Comparison of ENCODE assay signal across 24 cellular contexts in the genomic region with DNA sequence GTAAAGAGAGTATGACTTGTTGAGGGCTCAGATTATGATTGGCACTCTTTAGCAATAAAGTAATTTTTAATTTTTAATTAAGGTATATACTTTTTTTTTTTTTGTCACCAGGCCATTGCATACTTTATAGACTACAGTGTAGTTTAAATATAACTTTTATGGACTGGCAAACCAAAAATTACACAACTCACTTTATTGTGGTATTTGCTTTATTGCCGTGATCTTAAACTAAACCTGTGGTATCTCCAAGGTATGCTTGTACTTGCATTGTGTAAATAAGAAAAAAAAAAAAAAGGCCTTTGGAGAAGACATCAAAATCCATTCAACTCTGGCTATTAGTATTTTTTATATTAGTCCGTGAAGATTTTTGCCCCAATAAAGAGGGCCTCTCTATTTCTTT.
DNase-seq lines count a peak whose midpoint lies in the region; ATAC-seq and TF ChIP-seq lines count a peak whose summit lies in the region.
"Had no signal": no experiment of that assay in that cellular context is flagged by ENCODE, and none has a peak within 500 bp of the region (broad histone marks: within the 10 kb centered on the region; RNA-seq: fewer than 3 reads in every experiment).

No MANE protein-coding gene starts in this region.

- WGBS in hepatocyte (ENCODE audit: low lambda C conversion rate, missing lambda C conversion rate) = 60% methylated on average over 2 of the region's 2 CpGs

- no peaks in the 10 kb centered on the region for H3F3A ChIP-seq in PC-3 (ENCODE audit: low read length, unreplicated experiment)

- H3K9me3 ChIP-seq in PC-3 (ENCODE audit: low read length) (no peaks in the 10 kb centered on the region), hepatocyte (ENCODE audit: low read depth) (no peaks in the 10 kb centered on the region), mucosa of descending colon (no peaks in the 10 kb centered on the region)
- H3K9me3 ChIP-seq: A549; BLaER1 treated with 17β-estradiol and CSF1 and Interleukin-3, amounts not matched to agents 10 nM and 100 nM had no signal

- H2AFZ ChIP-seq in PC-3 (ENCODE audit: low read length) (no peak overlapping the region), hepatocyte (no peak overlapping the region)

- peaks cover 14% of the 10 kb centered on the region for H3K9me3 Mint-ChIP-seq in activated CD4-positive, alpha-beta T cell treated with anti-CD3 and anti-CD28 coated beads, Interleukin-2, amount 10 ng/mL, durations not matched to agents 7 days and 5 days

- H3K4me1 Mint-ChIP-seq in activated CD4-positive, alpha-beta T cell treated with anti-CD3 and anti-CD28 coated beads, Interleukin-2, amount 10 ng/mL, durations not matched to agents 7 days and 5 days = no peaks in the 10 kb centered on the region
- H3K4me1 Mint-ChIP-seq: B cell had no signal

- H3K27ac ChIP-seq in PC-3 (ENCODE audit: low read length) = no peak overlapping the region
- H3K27ac ChIP-seq in caudate nucleus (ENCODE audit: low read depth, low read length) = peak overlapping the region; percentile 50
- H3K27ac ChIP-seq in hepatocyte = no peak overlapping the region
- H3K27ac ChIP-seq: 22Rv1; A549; BLaER1 treated with 17β-estradiol and CSF1 and Interleukin-3, amounts not matched to agents 10 nM and 100 nM; C4-2B had no signal

- H3K27me3 ChIP-seq in PC-3 (ENCODE audit: low read length) (no peaks in the 10 kb centered on the region), hepatocyte (no peaks in the 10 kb centered on the region)
- H3K27me3 ChIP-seq: BLaER1 treated with 17β-estradiol and CSF1 and Interleukin-3, amounts not matched to agents 10 nM and 100 nM had no signal

- peak; percentile 21 for DNase-seq in PC-3
- DNase-seq in caudate nucleus (lab: John Stamatoyannopoulos, UW) = no peak
- no peak for DNase-seq in hepatocyte (ENCODE audit: low spot score)
- DNase-seq in mucosa of descending colon = no peak
- no peak for DNase-seq in dedifferentiated amniotic fluid mesenchymal stem cell (ENCODE audit: extremely low spot score)
- no peak for DNase-seq in stimulated activated CD4-positive, alpha-beta T cell treated with anti-CD3 and anti-CD28 coated beads, Interleukin-12 subunit alpha, Interleukin-12 subunit beta, amount 100 ng/mL, for 4 hours
- DNase-seq in activated CD4-positive, alpha-beta T cell treated with anti-CD3 and anti-CD28 coated beads, Interleukin-2, amount 10 ng/mL, durations not matched to agents 7 days and 5 days = no peak
- no peak for DNase-seq in activated CD8-positive, alpha-beta memory T cell treated with anti-CD3 and anti-CD28 coated beads, Interleukin-2, amount 50 U/mL, for 4 hours
- DNase-seq: AML-193; CD4-positive, alpha-beta T cell; CD8-positive, alpha-beta T cell; DMS 273 treated with DMSO at 0.1 percent for 48 hours; DMS153; DMS53; DMS79; DND-41; EL; GDM1 had no signal

- H3K79me2 ChIP-seq in PC-3 (ENCODE audit: low read length) = no peaks in the 10 kb centered on the region
- H3K79me2 ChIP-seq in hepatocyte = no peaks in the 10 kb centered on the region

- no peak overlapping the region for H3K4me3 Mint-ChIP-seq in activated CD4-positive, alpha-beta T cell treated with anti-CD3 and anti-CD28 coated beads, Interleukin-2, amount 10 ng/mL, durations not matched to agents 7 days and 5 days
- H3K4me3 Mint-ChIP-seq: B cell; CD4-positive, alpha-beta T cell; CD8-positive, alpha-beta T cell had no signal

- no peaks in the 10 kb centered on the region for H3K9me2 ChIP-seq in PC-3 (replicated peaks; ENCODE audit: low read length)
- no peaks in the 10 kb centered on the region for H3K9me2 ChIP-seq in hepatocyte (replicated peaks; ENCODE audit: insufficient read depth)

- H3K4me2 ChIP-seq in PC-3 (ENCODE audit: low read length) (no peak overlapping the region), hepatocyte (peak overlapping the region; percentile 30)
- H3K4me2 ChIP-seq: A549; BLaER1 treated with 17β-estradiol and CSF1 and Interleukin-3, amounts not matched to agents 10 nM and 100 nM had no signal

- CTCF ChIA-PET in PC-3 (lab: Charles Lee) = no interaction called here
- CTCF ChIA-PET in activated CD4-positive, alpha-beta T cell treated with anti-CD3 and anti-CD28 coated beads, Interleukin-2, amount 10 ng/mL, durations not matched to agents 7 days and 5 days (lab: Charles Lee) = no interaction called here

- H3K4me3 ChIP-seq in PC-3 (ENCODE audit: low read length) (no peak overlapping the region), hepatocyte (no peak overlapping the region), mucosa of descending colon (no peak overlapping the region)
- H3K4me3 ChIP-seq: A549; BLaER1 treated with 17β-estradiol and CSF1 and Interleukin-3, amounts not matched to agents 10 nM and 100 nM; GM12878 had no signal

- POLR2A ChIA-PET in PC-3 (lab: Charles Lee; ENCODE audit: unreplicated experiment) = no interaction called here
- POLR2A ChIA-PET in activated CD4-positive, alpha-beta T cell treated with anti-CD3 and anti-CD28 coated beads, Interleukin-2, amount 10 ng/mL, durations not matched to agents 7 days and 5 days (lab: Charles Lee) = no interaction called here

- H3K4me1 ChIP-seq in PC-3 (ENCODE audit: insufficient read depth, low read length) (no peaks in the 10 kb centered on the region), hepatocyte (ENCODE audit: insufficient read depth) (peaks cover 14% of the 10 kb centered on the region), mucosa of descending colon (ENCODE audit: low read depth) (peaks cover 3% of the 10 kb centered on the region)
- H3K4me1 ChIP-seq: A549; BLaER1 treated with 17β-estradiol and CSF1 and Interleukin-3, amounts not matched to agents 10 nM and 100 nM had no signal

- ATAC-seq in PC-3 (peak; percentile 46), mucosa of descending colon (peak; percentile 71)
- ATAC-seq: A549; CD8-positive, alpha-beta T cell; GM12878 had no signal

- H4K20me1 ChIP-seq in PC-3 (ENCODE audit: low read length) (no peaks in the 10 kb centered on the region), hepatocyte (ENCODE audit: insufficient read depth, poor library complexity, severe bottlenecking) (no peaks in the 10 kb centered on the region)
- H4K20me1 ChIP-seq: BLaER1 treated with 17β-estradiol and CSF1 and Interleukin-3, amounts not matched to agents 10 nM and 100 nM had no signal

- H3K36me3 Mint-ChIP-seq in activated CD4-positive, alpha-beta T cell treated with anti-CD3 and anti-CD28 coated beads, Interleukin-2, amount 10 ng/mL, durations not matched to agents 7 days and 5 days (ENCODE audit: low read depth) = no peaks in the 10 kb centered on the region
- H3K36me3 Mint-ChIP-seq: CD8-positive, alpha-beta T cell had no signal

- intact Hi-C loops in PC-3 (cut with micrococcal nuclease) = no loop called here
- intact Hi-C loops in mucosa of descending colon (cut with DNase I, micrococcal nuclease) = no loop called here

- no peaks in the 10 kb centered on the region for H3K27me3 Mint-ChIP-seq in activated CD4-positive, alpha-beta T cell treated with anti-CD3 and anti-CD28 coated beads, Interleukin-2, amount 10 ng/mL, durations not matched to agents 7 days and 5 days
- H3K27me3 Mint-ChIP-seq: B cell; CD4-positive, alpha-beta T cell had no signal

- no peak overlapping the region for H3K9ac ChIP-seq in PC-3 (ENCODE audit: low read length)
- H3K9ac ChIP-seq: BLaER1 treated with 17β-estradiol and CSF1 and Interleukin-3, amounts not matched to agents 10 nM and 100 nM had no signal

- no peaks in the 10 kb centered on the region for H3K36me3 ChIP-seq in PC-3 (ENCODE audit: low read depth, low read length)
- H3K36me3 ChIP-seq in hepatocyte (replicated peaks; ENCODE audit: insufficient read depth, low read depth) = no peaks in the 10 kb centered on the region
- no peaks in the 10 kb centered on the region for H3K36me3 ChIP-seq in mucosa of descending colon (ENCODE audit: low read depth)
- H3K36me3 ChIP-seq: BLaER1 treated with 17β-estradiol and CSF1 and Interleukin-3, amounts not matched to agents 10 nM and 100 nM had no signal

- TF ChIP-seq CTCF in PC-3 (conservative IDR thresholded peaks at IDR 0.05; ENCODE audit: low read depth, low read length) (no peak), hepatocyte (IDR thresholded peaks at IDR 0.05; ENCODE audit: poor library complexity) (no peak), mucosa of descending colon (IDR thresholded peaks at IDR 0.05) (no peak)

- H3K27ac Mint-ChIP-seq in activated CD4-positive, alpha-beta T cell treated with anti-CD3 and anti-CD28 coated beads, Interleukin-2, amount 10 ng/mL, durations not matched to agents 7 days and 5 days = no peak overlapping the region
- H3K27ac Mint-ChIP-seq: B cell; CD4-positive, alpha-beta T cell; CD8-positive, alpha-beta T cell had no signal

- BruUV-seq in PC-3 (replicated peaks; lab: Mats Ljungman, UMichigan) = no TSS peak
